In genomic region chr15:44427756-44428724, GRCh38 we compare ENCODE assay signal across 1 cellular context.
TF ChIP-seq lines count a peak whose summit lies in the region.

No MANE protein-coding gene starts in this region.

TF ChIP-seq in HEK293, 187 proteins besides CTCF, POLR2A, EP300 and RAD21 (continued from another document):
- TF ChIP-seq MZF1 (tag by site-specific recombination; IDR thresholded peaks at IDR 0.05; ENCODE audit: borderline replicate concordance): no peak; the same call in 1 of the 2 replicates
- 0 out of 2 replicates have a peak, but pooled peaks have one; percentile 11 for TF ChIP-seq ZXDB (tag by site-specific recombination; IDR thresholded peaks at IDR 0.05)
- 0 out of 2 replicates have a peak, but pooled peaks have one; percentile 17 for TF ChIP-seq FEZF1 (tag by site-specific recombination; IDR thresholded peaks at IDR 0.05)
- no peak for TF ChIP-seq ZNF18 (tag by site-specific recombination; IDR thresholded peaks at IDR 0.05)
- TF ChIP-seq ZNF175 (tag by site-specific recombination; IDR thresholded peaks at IDR 0.05): no peak
- TF ChIP-seq ZNF560 (tag by site-specific recombination; IDR thresholded peaks at IDR 0.05; ENCODE audit: borderline replicate concordance): no peak
- TF ChIP-seq ZBTB8A (tag by site-specific recombination; IDR thresholded peaks at IDR 0.05): no peak
- TF ChIP-seq ZNF416 (tag by site-specific recombination; IDR thresholded peaks at IDR 0.05): no peak
- TF ChIP-seq REPIN1 (tag by site-specific recombination; IDR thresholded peaks at IDR 0.05; ENCODE audit: low read depth): no peak
- no peak for TF ChIP-seq ZFP69B (tag by site-specific recombination; IDR thresholded peaks at IDR 0.05)
- no peak for TF ChIP-seq ZNF792 (tag by site-specific recombination; IDR thresholded peaks at IDR 0.05)
- peak; percentile 65 for TF ChIP-seq SP2 (tag by site-specific recombination; IDR thresholded peaks at IDR 0.05)
- no peak for TF ChIP-seq ZNF776 (tag by site-specific recombination; IDR thresholded peaks at IDR 0.05; ENCODE audit: borderline replicate concordance)
- no peak for TF ChIP-seq ZNF529 (tag by site-specific recombination; IDR thresholded peaks at IDR 0.05; ENCODE audit: insufficient replicate concordance)
- no peak for TF ChIP-seq ZNF549 (tag by site-specific recombination; IDR thresholded peaks at IDR 0.05)
- 0 out of 2 replicates have a peak, but pooled peaks have one; percentile 71 for TF ChIP-seq ZSCAN30 (tag by site-specific recombination; IDR thresholded peaks at IDR 0.05)
- TF ChIP-seq ZBTB7A (tag by site-specific recombination; IDR thresholded peaks at IDR 0.05; ENCODE audit: low read depth): no peak
- TF ChIP-seq ZBTB21 (tag by site-specific recombination; IDR thresholded peaks at IDR 0.05): peak; percentile 2; the same call in 1 of the 2 replicates
- TF ChIP-seq ZNF138 (tag by site-specific recombination; IDR thresholded peaks at IDR 0.05; ENCODE audit: borderline replicate concordance): no peak
- TF ChIP-seq ZNF335 (tag by site-specific recombination; conservative IDR thresholded peaks at IDR 0.05): peak; percentile 78; the same call in 1 of the 2 replicates
- TF ChIP-seq ZNF658 (tag by site-specific recombination; IDR thresholded peaks at IDR 0.05): no peak
- TF ChIP-seq ZNF76 (tag by site-specific recombination; IDR thresholded peaks at IDR 0.05; ENCODE audit: borderline replicate concordance, low read depth): no peak
- TF ChIP-seq ZSCAN5A (tag by site-specific recombination; IDR thresholded peaks at IDR 0.05): no peak
- TF ChIP-seq ZNF837 (tag by site-specific recombination; IDR thresholded peaks at IDR 0.05): no peak
- TF ChIP-seq ZNF600 (tag by site-specific recombination; IDR thresholded peaks at IDR 0.05): peak; percentile 72; the same call in 1 of the 2 replicates
- TF ChIP-seq KLF9 (tag by site-specific recombination; IDR thresholded peaks at IDR 0.05; ENCODE audit: low read depth): no peak
- no peak for TF ChIP-seq ZNF510 (tag by site-specific recombination; IDR thresholded peaks at IDR 0.05; ENCODE audit: insufficient replicate concordance)
- TF ChIP-seq ZNF423 (tag by site-specific recombination; IDR thresholded peaks at IDR 0.05): 0 out of 2 replicates have a peak, but pooled peaks have one; percentile 30
- TF ChIP-seq ELK4 (IDR thresholded peaks at IDR 0.05; ENCODE audit: borderline replicate concordance, low read depth, low read length): no peak
- TF ChIP-seq REST (tag by site-specific recombination; IDR thresholded peaks at IDR 0.05): no peak
- TF ChIP-seq ZNF146 (tag by site-specific recombination; IDR thresholded peaks at IDR 0.05): 0 out of 2 replicates have a peak, but pooled peaks have one; percentile 19
- TF ChIP-seq SCRT2 (tag by site-specific recombination; IDR thresholded peaks at IDR 0.05): peak; percentile 56
- no peak for TF ChIP-seq ZNF23 (tag by site-specific recombination; IDR thresholded peaks at IDR 0.05; ENCODE audit: borderline replicate concordance)
- TF ChIP-seq PRDM1 (tag by site-specific recombination; IDR thresholded peaks at IDR 0.05): peak; percentile 54
- no peak for TF ChIP-seq ZBTB44 (tag by site-specific recombination; IDR thresholded peaks at IDR 0.05)
- 0 out of 2 replicates have a peak, but pooled peaks have one; percentile 61 for TF ChIP-seq GFI1B (tag by site-specific recombination; IDR thresholded peaks at IDR 0.05)
- 0 out of 2 replicates have a peak, but pooled peaks have one; percentile 6 for TF ChIP-seq SCRT1 (tag by site-specific recombination; IDR thresholded peaks at IDR 0.05; ENCODE audit: borderline replicate concordance)
- no peak for TF ChIP-seq ZNF768 (tag by site-specific recombination; IDR thresholded peaks at IDR 0.05)
- TF ChIP-seq ZNF513 (tag by site-specific recombination; IDR thresholded peaks at IDR 0.05): no peak
- TF ChIP-seq KLF10 (tag by site-specific recombination; IDR thresholded peaks at IDR 0.05): no peak; the same call in 1 of the 2 replicates
